ENCODE assay signal across 25 cellular contexts in genomic region chr12:59928416-59928815, GRCh38.
DNase-seq lines count a peak whose midpoint lies in the region; FAIRE-seq and TF ChIP-seq lines count a peak whose summit lies in the region.
"Had no signal": no experiment of that assay in that cellular context is flagged by ENCODE, and none has a peak within 500 bp of the region (broad histone marks: within the 10 kb centered on the region; RNA-seq: fewer than 3 reads in every experiment).

No MANE protein-coding gene starts in this region.

- CTCF ChIA-PET in Caco-2 (lab: Charles Lee): no interaction called here

- H3K27ac Mint-ChIP-seq in osteocyte (ENCODE audit: unreplicated experiment): peak overlapping the region; percentile 5
- no peak overlapping the region for H3K27ac Mint-ChIP-seq in activated T-helper 1 cell treated with anti-CD3 and anti-CD28 coated beads, Interleukin-12 subunit alpha, Interleukin-12 subunit beta, Interleukin-2, Interleukin-4 antibody, amounts not matched to agents 30 ng/mL and 10 ng/mL and 1 ng/mL, durations not matched to agents 14 hours and 24 hours and 36 hours
- H3K27ac Mint-ChIP-seq in Caco-2 (ENCODE audit: unreplicated experiment): no peak overlapping the region
- H3K27ac Mint-ChIP-seq: activated T-cell treated with anti-CD3 and anti-CD28 coated beads, Interleukin-2, amount 50 U/mL, for 72 hours; brain; CD4-positive, alpha-beta T cell had no signal

- FAIRE-seq in bronchial epithelial cell (lab: Jason Lieb, UNC) (no peak), HTR-8/SVneo (lab: Jason Lieb, UNC) (no peak)
- FAIRE-seq: GM12878, islet of Langerhans had no signal

- DNase-seq in DMS53 treated with DMSO at 0.1 percent for 48 hours (lab: John Stamatoyannopoulos, UW; ENCODE audit: unreplicated experiment) (peak; percentile 60), LHCN-M2 (ENCODE audit: low read depth) (peak; percentile 34), bronchial epithelial cell (ENCODE audit: low read depth) (peak; percentile 74), osteocyte (ENCODE audit: extremely low spot score, unreplicated experiment) (no peak), HTR-8/SVneo (ENCODE audit: insufficient read length, low spot score) (no peak), Caco-2 (no peak)
- DNase-seq in activated T-helper 1 cell treated with anti-CD3 and anti-CD28 coated beads, Interleukin-12 subunit alpha, Interleukin-12 subunit beta, Interleukin-2, Interleukin-4 antibody, amounts not matched to agents 30 ng/mL and 10 ng/mL and 1 ng/mL, durations not matched to agents 14 hours and 24 hours and 36 hours (ENCODE audit: low spot score): no peak
- DNase-seq: activated naive CD4-positive, alpha-beta T cell treated with Interleukin-2 at 50 U/mL for 16 hours; activated T-cell treated with anti-CD3 and anti-CD28 coated beads, Interleukin-2, amount 50 U/mL, for 72 hours; CD4-positive, alpha-beta T cell; H7; left ventricle myocardium inferior; mesendoderm; NCI-H446; NCI-H774; stimulated activated CD4-positive, alpha-beta T cell treated with anti-CD3 and anti-CD28 coated beads, Interleukin-1b, Interleukin-23, amount 100 ng/mL, for 48 hours; stimulated activated naive CD8-positive, alpha-beta T cell treated with anti-CD3 and anti-CD28 coated beads, Interleukin-15, Interleukin-2, amounts not matched to agents 100 U/mL and 50 U/mL, for 24 hours; testis had no signal

- BruUV-seq in Caco-2 (replicated peaks; lab: Mats Ljungman, UMichigan): no TSS peak

- H3K27me3 ChIP-seq in bronchial epithelial cell (ENCODE audit: control insufficient read depth, insufficient read depth, low read length): no peaks in the 10 kb centered on the region
- no peaks in the 10 kb centered on the region for H3K27me3 ChIP-seq in Caco-2 (replicated peaks; ENCODE audit: control insufficient read depth, insufficient read depth, low read length)
- H3K27me3 ChIP-seq: right atrium auricular region, testis had no signal

- H3K9me3 Mint-ChIP-seq in osteocyte (ENCODE audit: unreplicated experiment) (peaks cover 41% of the 10 kb centered on the region), Caco-2 (ENCODE audit: unreplicated experiment) (peaks cover 31% of the 10 kb centered on the region)
- H3K9me3 Mint-ChIP-seq in activated T-helper 1 cell treated with anti-CD3 and anti-CD28 coated beads, Interleukin-12 subunit alpha, Interleukin-12 subunit beta, Interleukin-2, Interleukin-4 antibody, amounts not matched to agents 30 ng/mL and 10 ng/mL and 1 ng/mL, durations not matched to agents 14 hours and 24 hours and 36 hours: no peaks in the 10 kb centered on the region
- H3K9me3 Mint-ChIP-seq: CD4-positive, alpha-beta T cell had no signal

- H3K4me3 Mint-ChIP-seq in osteocyte (ENCODE audit: unreplicated experiment) (no peak overlapping the region), Caco-2 (ENCODE audit: unreplicated experiment) (no peak overlapping the region)
- H3K4me3 Mint-ChIP-seq in activated T-helper 1 cell treated with anti-CD3 and anti-CD28 coated beads, Interleukin-12 subunit alpha, Interleukin-12 subunit beta, Interleukin-2, Interleukin-4 antibody, amounts not matched to agents 30 ng/mL and 10 ng/mL and 1 ng/mL, durations not matched to agents 14 hours and 24 hours and 36 hours: no peak overlapping the region
- H3K4me3 Mint-ChIP-seq: activated T-cell treated with anti-CD3 and anti-CD28 coated beads, Interleukin-2, amount 50 U/mL, for 72 hours; brain; CD4-positive, alpha-beta T cell; neural crest cell had no signal

- intact Hi-C loops in activated T-helper 1 cell treated with anti-CD3 and anti-CD28 coated beads, Interleukin-12 subunit alpha, Interleukin-12 subunit beta, Interleukin-2, Interleukin-4 antibody, amounts not matched to agents 30 ng/mL and 10 ng/mL and 1 ng/mL, durations not matched to agents 14 hours and 24 hours and 36 hours (cut with micrococcal nuclease): no loop called here
- intact Hi-C loops in Caco-2 (cut with micrococcal nuclease; ENCODE audit: unreplicated experiment): no loop called here

- H3K36me3 Mint-ChIP-seq in osteocyte (ENCODE audit: unreplicated experiment): peaks cover 13% of the 10 kb centered on the region
- no peaks in the 10 kb centered on the region for H3K36me3 Mint-ChIP-seq in activated T-helper 1 cell treated with anti-CD3 and anti-CD28 coated beads, Interleukin-12 subunit alpha, Interleukin-12 subunit beta, Interleukin-2, Interleukin-4 antibody, amounts not matched to agents 30 ng/mL and 10 ng/mL and 1 ng/mL, durations not matched to agents 14 hours and 24 hours and 36 hours (ENCODE audit: low read depth)
- no peaks in the 10 kb centered on the region for H3K36me3 Mint-ChIP-seq in Caco-2 (ENCODE audit: insufficient read depth, unreplicated experiment)
- H3K36me3 Mint-ChIP-seq: brain had no signal

- POLR2A ChIA-PET in Caco-2 (lab: Charles Lee): no interaction called here

- H3K9me3 ChIP-seq in Caco-2: no peaks in the 10 kb centered on the region
- H3K9me3 ChIP-seq: right atrium auricular region, testis had no signal

- no peak for TF ChIP-seq CTCF in bronchial epithelial cell (IDR thresholded peaks at IDR 0.05; ENCODE audit: insufficient read depth, low read length, severe bottlenecking)
- no peak for TF ChIP-seq CTCF in osteocyte (IDR thresholded peaks at IDR 0.05)
- TF ChIP-seq CTCF in Caco-2 (IDR thresholded peaks at IDR 0.05; ENCODE audit: insufficient read depth in 1 of 2, low read depth in 1 of 2, low read length in 1 of 2, severe bottlenecking in 1 of 2, unreplicated experiment in 1 of 2): no peak

- H3K27me3 Mint-ChIP-seq in osteocyte (ENCODE audit: unreplicated experiment) (no peaks in the 10 kb centered on the region), Caco-2 (ENCODE audit: insufficient read depth, unreplicated experiment) (no peaks in the 10 kb centered on the region)
- no peaks in the 10 kb centered on the region for H3K27me3 Mint-ChIP-seq in activated T-helper 1 cell treated with anti-CD3 and anti-CD28 coated beads, Interleukin-12 subunit alpha, Interleukin-12 subunit beta, Interleukin-2, Interleukin-4 antibody, amounts not matched to agents 30 ng/mL and 10 ng/mL and 1 ng/mL, durations not matched to agents 14 hours and 24 hours and 36 hours (ENCODE audit: insufficient read depth)
- H3K27me3 Mint-ChIP-seq: brain; CD4-positive, alpha-beta T cell had no signal

- peaks cover 9% of the 10 kb centered on the region for H3K4me1 Mint-ChIP-seq in osteocyte (ENCODE audit: unreplicated experiment)
- H3K4me1 Mint-ChIP-seq in activated T-helper 1 cell treated with anti-CD3 and anti-CD28 coated beads, Interleukin-12 subunit alpha, Interleukin-12 subunit beta, Interleukin-2, Interleukin-4 antibody, amounts not matched to agents 30 ng/mL and 10 ng/mL and 1 ng/mL, durations not matched to agents 14 hours and 24 hours and 36 hours (ENCODE audit: low read depth): no peaks in the 10 kb centered on the region
- H3K4me1 Mint-ChIP-seq in Caco-2 (ENCODE audit: low read depth, unreplicated experiment): no peaks in the 10 kb centered on the region
- H3K4me1 Mint-ChIP-seq: brain, neural crest cell had no signal

- no peak overlapping the region for H3K4me3 ChIP-seq in bronchial epithelial cell (ENCODE audit: low read depth, low read length)
- H3K4me3 ChIP-seq in Caco-2 (ENCODE audit: low read depth, low read length): no peak overlapping the region
- H3K4me3 ChIP-seq: GM12878, left ventricle myocardium inferior, right atrium auricular region, SK-N-MC, testis had no signal

- no peaks in the 10 kb centered on the region for H3K4me1 ChIP-seq in Caco-2
- H3K4me1 ChIP-seq: left ventricle myocardium inferior, parathyroid adenoma, right atrium auricular region, testis had no signal

- H3K36me3 ChIP-seq in bronchial epithelial cell (ENCODE audit: control insufficient read depth, insufficient read depth, low read length): no peaks in the 10 kb centered on the region
- no peaks in the 10 kb centered on the region for H3K36me3 ChIP-seq in Caco-2 (ENCODE audit: control insufficient read depth, insufficient read depth, low read length)
- H3K36me3 ChIP-seq: left ventricle myocardium inferior, right atrium auricular region had no signal

Comparison
In these comparisons a context has a peak if more than half of its experiments do, and no peak if none do; other contexts are left out.
1. DNase-seq: peak in DMS53 treated with DMSO at 0.1 percent for 48 hours (single experiment), LHCN-M2 (single experiment) and bronchial epithelial cell (single experiment); none in osteocyte (single experiment), HTR-8/SVneo (single experiment), activated T-helper 1 cell treated with anti-CD3 and anti-CD28 coated beads, Interleukin-12 subunit alpha, Interleukin-12 subunit beta, Interleukin-2, Interleukin-4 antibody, amounts not matched to agents 30 ng/mL and 10 ng/mL and 1 ng/mL, durations not matched to agents 14 hours and 24 hours and 36 hours (single experiment) and Caco-2 (0 of 2).